Comparison of ENCODE assay signal across 1 cellular context in genomic region chrX:48826876-48827653, GRCh38.
TF ChIP-seq lines count a peak whose summit lies in the region.

No MANE protein-coding gene starts in this region.

TF ChIP-seq in HEK293, 187 proteins besides CTCF, POLR2A, EP300 and RAD21:
- TF ChIP-seq ZNF341 (tag by site-specific recombination; IDR thresholded peaks at IDR 0.05; ENCODE audit: low read depth) = peak; percentile 23; the same call in 1 of the 2 replicates
- TF ChIP-seq ZNF202 (tag by site-specific recombination; IDR thresholded peaks at IDR 0.05; ENCODE audit: borderline replicate concordance) = no peak
